16 cellular contexts compared by ENCODE assay signal in genomic region chr16:65306722-65307121, GRCh38.
DNase-seq lines count a peak whose midpoint lies in the region; ATAC-seq and TF ChIP-seq lines count a peak whose summit lies in the region.
"Had no signal": no experiment of that assay in that cellular context is flagged by ENCODE, and none has a peak within 500 bp of the region (broad histone marks: within the 10 kb centered on the region; RNA-seq: fewer than 3 reads in every experiment).

No MANE protein-coding gene starts in this region.

- WGBS in smooth muscle cell (ENCODE audit: low lambda C conversion rate), result 64% methylated on average over 2 of the region's 2 CpGs

- no peaks in the 10 kb centered on the region for H3K36me3 ChIP-seq in GM23338 (ENCODE audit: insufficient read depth)
- no peaks in the 10 kb centered on the region for H3K36me3 ChIP-seq in smooth muscle cell (ENCODE audit: low read depth)
- no peaks in the 10 kb centered on the region for H3K36me3 ChIP-seq in osteoblast (ENCODE audit: insufficient read depth, low read length)
- H3K36me3 ChIP-seq: BLaER1 had no signal

- no peak overlapping the region for H3K27ac ChIP-seq in GM23338 (ENCODE audit: low read depth)
- peak overlapping the region; percentile 62 for H3K27ac ChIP-seq in smooth muscle cell (ENCODE audit: low read depth)
- H3K27ac ChIP-seq in osteoblast (ENCODE audit: low read depth, low read length), result no peak overlapping the region
- H3K27ac ChIP-seq: BLaER1 had no signal

- H3K4me1 Mint-ChIP-seq in GM23338 (peaks cover 13% of the 10 kb centered on the region), WTC11 (peaks cover 38% of the 10 kb centered on the region)
- H3K4me1 Mint-ChIP-seq: CD14-positive monocyte; CD4-positive, alpha-beta memory T cell had no signal

- H3K27me3 ChIP-seq in GM23338 (ENCODE audit: insufficient read depth) (no peaks in the 10 kb centered on the region), smooth muscle cell (ENCODE audit: low read depth) (no peaks in the 10 kb centered on the region), osteoblast (ENCODE audit: insufficient read depth, low read length) (no peaks in the 10 kb centered on the region)
- H3K27me3 ChIP-seq: BLaER1 had no signal

- H3K4me1 ChIP-seq in GM23338 (ENCODE audit: insufficient read depth), result peaks cover 10% of the 10 kb centered on the region
- peaks cover 11% of the 10 kb centered on the region for H3K4me1 ChIP-seq in smooth muscle cell (ENCODE audit: low read depth)
- H3K4me1 ChIP-seq in osteoblast (ENCODE audit: insufficient read depth, low read length), result peaks cover 19% of the 10 kb centered on the region
- H3K4me1 ChIP-seq: BLaER1 had no signal

- no peaks in the 10 kb centered on the region; the same call in 1 of the 2 replicates for H3K79me2 ChIP-seq in GM23338 (replicated peaks; ENCODE audit: insufficient read depth)
- peaks cover 48% of the 10 kb centered on the region for H3K79me2 ChIP-seq in smooth muscle cell (ENCODE audit: low read depth)
- H3K79me2 ChIP-seq in osteoblast (ENCODE audit: insufficient read depth, low read length), result no peaks in the 10 kb centered on the region

- H3K4me3 Mint-ChIP-seq in GM23338, result no peak overlapping the region
- no peak overlapping the region for H3K4me3 Mint-ChIP-seq in WTC11
- H3K4me3 Mint-ChIP-seq: CD14-positive monocyte; CD4-positive, alpha-beta memory T cell had no signal

- no peaks in the 10 kb centered on the region for H3F3A ChIP-seq in GM23338 (replicated peaks; ENCODE audit: low read depth)
- H3F3A ChIP-seq in smooth muscle cell (ENCODE audit: low read depth), result peaks cover 20% of the 10 kb centered on the region

- no peaks in the 10 kb centered on the region for H4K20me1 ChIP-seq in GM23338 (replicated peaks; ENCODE audit: insufficient read depth)
- peaks cover 75% of the 10 kb centered on the region for H4K20me1 ChIP-seq in smooth muscle cell (ENCODE audit: low read depth)
- H4K20me1 ChIP-seq in osteoblast (ENCODE audit: insufficient read depth, low read length), result no peaks in the 10 kb centered on the region
- H4K20me1 ChIP-seq: BLaER1 had no signal

- H3K9me3 ChIP-seq in smooth muscle cell (replicated peaks; ENCODE audit: low read depth) (no peaks in the 10 kb centered on the region), osteoblast (ENCODE audit: low read depth, low read length) (no peaks in the 10 kb centered on the region)
- H3K9me3 ChIP-seq: BLaER1 had no signal

- H2AFZ ChIP-seq in GM23338, result no peak overlapping the region
- H2AFZ ChIP-seq in smooth muscle cell (ENCODE audit: low read depth), result no peak overlapping the region
- H2AFZ ChIP-seq in osteoblast (ENCODE audit: low read length), result no peak overlapping the region

- H3K27ac Mint-ChIP-seq in GM23338, result no peak overlapping the region
- no peak overlapping the region for H3K27ac Mint-ChIP-seq in WTC11
- H3K27ac Mint-ChIP-seq: CD14-positive monocyte; CD4-positive, alpha-beta memory T cell had no signal

- ATAC-seq in GM23338 (peak; percentile 67), WTC11 (peak; percentile 87), GM18517 (IDR thresholded peaks at IDR 0.05; ENCODE audit: unreplicated experiment) (no peak)
- ATAC-seq: HCT116 had no signal

- H3K27me3 Mint-ChIP-seq in GM23338 (ENCODE audit: insufficient read depth, low read depth, poor library complexity) (peaks cover 3% of the 10 kb centered on the region), WTC11 (ENCODE audit: low read depth) (no peaks in the 10 kb centered on the region)
- H3K27me3 Mint-ChIP-seq: CD4-positive, alpha-beta memory T cell had no signal

- POLR2A ChIA-PET in WTC11 (lab: Charles Lee), result no interaction called here

- CTCF ChIA-PET in WTC11 (lab: Charles Lee), result interaction anchor here (0.8 to 1.8 kb wide), 3 partner anchors 10 to 23 kb away, joined by 3 to 5 read pairs (median 3); no protein-coding TSS in a partner anchor

- no peaks in the 10 kb centered on the region for H3K9me3 Mint-ChIP-seq in GM23338
- H3K9me3 Mint-ChIP-seq in WTC11, result peaks cover 10% of the 10 kb centered on the region
- H3K9me3 Mint-ChIP-seq: CD14-positive monocyte had no signal

- DNase-seq in GM23338 (ENCODE audit: low spot score) (peak; percentile 45), WTC11 (ENCODE audit: low spot score) (no peak), islet precursor cell (peak; percentile 75), smooth muscle cell (lab: John Stamatoyannopoulos, UW; ENCODE audit: unreplicated experiment) (no peak), osteoblast (ENCODE audit: insufficient read length, low spot score, missing footprints) (no peak)
- no peak for DNase-seq in central memory CD4-positive, alpha-beta T cell
- DNase-seq: 8988T; CD4-positive, alpha-beta memory T cell; DMS153; DMS79; GDM1; IMR-90 had no signal

- H3K4me3 ChIP-seq in GM23338, result no peak overlapping the region
- no peak overlapping the region for H3K4me3 ChIP-seq in smooth muscle cell
- H3K4me3 ChIP-seq in osteoblast (ENCODE audit: insufficient read depth, low read length), result no peak overlapping the region
- H3K4me3 ChIP-seq: BLaER1 had no signal

- H3K9ac ChIP-seq in smooth muscle cell (ENCODE audit: low read depth), result no peak overlapping the region
- H3K9ac ChIP-seq: BLaER1 had no signal

- no peak for TF ChIP-seq CTCF in GM23338 (conservative IDR thresholded peaks at IDR 0.05; ENCODE audit: low read depth in 2 of 2)
- TF ChIP-seq CTCF in WTC11 (IDR thresholded peaks at IDR 0.05), result no peak
- no peak for TF ChIP-seq CTCF in smooth muscle cell (IDR thresholded peaks at IDR 0.05; ENCODE audit: borderline replicate concordance, insufficient read depth, poor library complexity, severe bottlenecking)
- no peak for TF ChIP-seq CTCF in osteoblast (IDR thresholded peaks at IDR 0.05; ENCODE audit: extremely low read depth, low read depth, low read length)

- no peaks in the 10 kb centered on the region for H3K9me2 ChIP-seq in GM23338 (ENCODE audit: insufficient read depth)

- H3K36me3 Mint-ChIP-seq in GM23338 (ENCODE audit: low read depth), result no peaks in the 10 kb centered on the region
- peaks cover 7% of the 10 kb centered on the region; the same call in 1 of the 2 replicates for H3K36me3 Mint-ChIP-seq in WTC11
- H3K36me3 Mint-ChIP-seq: CD14-positive monocyte; CD4-positive, alpha-beta memory T cell had no signal

- H3K4me2 ChIP-seq in GM23338, result peak overlapping the region; percentile 33
- H3K4me2 ChIP-seq in smooth muscle cell, result no peak overlapping the region
- H3K4me2 ChIP-seq in osteoblast (ENCODE audit: insufficient read depth, low read length), result no peak overlapping the region
- H3K4me2 ChIP-seq: BLaER1 had no signal

TF ChIP-seq in GM23338, 12 proteins besides CTCF, POLR2A, EP300 and RAD21 (continues in another document):
- no peak for TF ChIP-seq ZNF114 (CRISPR knock-in tag; IDR thresholded peaks at IDR 0.05)

TF ChIP-seq in WTC11, 78 proteins besides CTCF, POLR2A, EP300 and RAD21 (continues in another document):
- TF ChIP-seq TCF7 (CRISPR knock-in tag; IDR thresholded peaks at IDR 0.05; ENCODE audit: low read depth) (no peak), ERG (CRISPR knock-in tag; IDR thresholded peaks at IDR 0.05) (no peak), NR3C1 (CRISPR knock-in tag; conservative IDR thresholded peaks at IDR 0.05; ENCODE audit: low read depth) (no peak), KAT7 (CRISPR knock-in tag; IDR thresholded peaks at IDR 0.05; ENCODE audit: borderline replicate concordance) (no peak), IRF2 (CRISPR knock-in tag; IDR thresholded peaks at IDR 0.05; ENCODE audit: borderline replicate concordance, low read depth) (no peak), ZNF281 (CRISPR knock-in tag; IDR thresholded peaks at IDR 0.05) (no peak)

Comparison
In these comparisons a context has a peak if more than half of its experiments do, and no peak if none do; other contexts are left out.
1. DNase-seq: peak in GM23338 (single experiment) and islet precursor cell (single experiment); none in WTC11 (single experiment), smooth muscle cell (single experiment), osteoblast (single experiment) and central memory CD4-positive, alpha-beta T cell (single experiment).